ENCODE assay signal across 1 cellular context in genomic region chr22:31244044-31244942, GRCh38.
TF ChIP-seq lines count a peak whose summit lies in the region.

No MANE protein-coding gene starts in this region.

TF ChIP-seq in HepG2, 621 proteins besides CTCF, POLR2A, EP300 and RAD21 (continued from another document):
- TF ChIP-seq ZBTB33 (CRISPR knock-in tag; IDR thresholded peaks at IDR 0.05) (0 out of 2 replicates have a peak, but pooled peaks have one; percentile 50), AKAP8 (CRISPR knock-in tag; IDR thresholded peaks at IDR 0.05) (no peak), FOSL2 (CRISPR knock-in tag; IDR thresholded peaks at IDR 0.05) (peak; percentile 84), SIN3B (IDR thresholded peaks at IDR 0.05; ENCODE audit: low read length) (no peak)
TF ChIP-seq in HepG2: peak in this region for 3.
